ENCODE assay signal across 19 cellular contexts in the genomic region with DNA sequence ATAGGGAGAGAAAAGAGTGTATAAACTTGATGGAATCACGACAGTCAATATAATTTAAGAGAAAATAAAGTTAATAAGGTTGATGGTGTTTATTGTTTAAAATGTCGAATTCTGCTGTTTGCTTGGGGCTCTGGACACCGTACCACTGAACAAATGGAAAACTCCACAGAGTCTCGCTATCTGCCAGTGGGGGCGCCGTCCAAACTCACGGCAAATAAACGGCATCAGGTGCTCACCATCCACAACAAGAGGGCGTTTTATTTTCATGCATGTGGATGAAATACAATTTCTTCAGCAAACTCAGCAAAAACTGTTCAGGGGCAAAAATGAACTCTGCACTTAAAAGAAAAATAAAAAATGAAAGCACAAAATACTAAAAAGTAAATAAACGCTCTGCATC. TPM values are rescaled to one million over a fixed set of nuclear protein-coding genes. Genes with fewer than 3 reads are reported as not detected.
DNase-seq lines count a peak whose midpoint lies in the region; ATAC-seq lines count a peak whose summit lies in the region.
"Had no signal": no experiment of that assay in that cellular context is flagged by ENCODE, and none has a peak within 500 bp of the region (broad histone marks: within the 10 kb centered on the region; RNA-seq: fewer than 3 reads in every experiment).

No MANE protein-coding gene starts in this region.

- in situ Hi-C loops in SK-MEL-5 (cut with HindIII; ENCODE audit: low pct_unique_long_range_greater_than_20kb, low sequenced_read_pairs) = no loop called here

- DNase-seq in Ammon's horn (ENCODE audit: low spot score) (peak; percentile 4), HT-29 (ENCODE audit: low spot score) (peak; percentile 16), SK-MEL-5 (ENCODE audit: low read depth, low spot score) (peak; percentile 40), left kidney (ENCODE audit: low read depth, low spot score) (peak; percentile 17), Kasumi-1 (lab: John Stamatoyannopoulos, UW) (no peak), cortex of kidney (lab: John Stamatoyannopoulos, UW) (no peak)
- DNase-seq: activated CD4-positive, alpha-beta T cell treated with anti-CD3 and anti-CD28 coated beads for 36 hours; caudate nucleus; immature natural killer cell; Karpas-422; NCI-H1436 treated with DMSO at 0.1 percent for 48 hours; ovary; stimulated activated naive CD4-positive, alpha-beta T cell; upper lobe of right lung had no signal

- ATAC-seq in GM18873 (IDR thresholded peaks at IDR 0.05; ENCODE audit: low FRiP score, unreplicated experiment) (no peak), HG03378 (IDR thresholded peaks at IDR 0.05; ENCODE audit: unreplicated experiment) (no peak)
- ATAC-seq: activated CD4-positive, alpha-beta T cell treated with anti-CD3 and anti-CD28 coated beads for 36 hours; upper lobe of right lung had no signal

RNA-seq across cellular contexts. Expression of a gene that starts 46.6 kb away (rescaled TPM):
- total RNA-seq in HT-29 (2014; rRNA removed; shearing (Covaris generic)) = not detected in 2 replicates
- not detected in 2 replicates for total RNA-seq in SK-MEL-5 (2014; rRNA removed; shearing (Covaris generic))
- polyA plus RNA-seq in SK-MEL-5 (2015; cell fraction: cytosol; rRNA removed) = not detected in 2 replicates
- 0.05 TPM in 1 of 2 replicates, not detected in the other for polyA plus RNA-seq in SK-MEL-5 (2015; cell fraction: nucleus; rRNA removed)
- total RNA-seq: activated CD4-positive, alpha-beta T cell treated with anti-CD3 and anti-CD28 coated beads for 36 hours; mononuclear cell; NCI-H460; ovary; upper lobe of right lung had no signal
- polyA plus RNA-seq: BJ, immature natural killer cell, ovary had no signal

Comparison
In these comparisons a context has a peak if more than half of its experiments do, and no peak if none do; other contexts are left out.
1. DNase-seq: peak in Ammon's horn (single experiment), HT-29 (single experiment), SK-MEL-5 (single experiment) and left kidney (single experiment); none in Kasumi-1 (0 of 2) and cortex of kidney (single experiment).